17 cellular contexts compared by ENCODE assay signal in the genomic region with DNA sequence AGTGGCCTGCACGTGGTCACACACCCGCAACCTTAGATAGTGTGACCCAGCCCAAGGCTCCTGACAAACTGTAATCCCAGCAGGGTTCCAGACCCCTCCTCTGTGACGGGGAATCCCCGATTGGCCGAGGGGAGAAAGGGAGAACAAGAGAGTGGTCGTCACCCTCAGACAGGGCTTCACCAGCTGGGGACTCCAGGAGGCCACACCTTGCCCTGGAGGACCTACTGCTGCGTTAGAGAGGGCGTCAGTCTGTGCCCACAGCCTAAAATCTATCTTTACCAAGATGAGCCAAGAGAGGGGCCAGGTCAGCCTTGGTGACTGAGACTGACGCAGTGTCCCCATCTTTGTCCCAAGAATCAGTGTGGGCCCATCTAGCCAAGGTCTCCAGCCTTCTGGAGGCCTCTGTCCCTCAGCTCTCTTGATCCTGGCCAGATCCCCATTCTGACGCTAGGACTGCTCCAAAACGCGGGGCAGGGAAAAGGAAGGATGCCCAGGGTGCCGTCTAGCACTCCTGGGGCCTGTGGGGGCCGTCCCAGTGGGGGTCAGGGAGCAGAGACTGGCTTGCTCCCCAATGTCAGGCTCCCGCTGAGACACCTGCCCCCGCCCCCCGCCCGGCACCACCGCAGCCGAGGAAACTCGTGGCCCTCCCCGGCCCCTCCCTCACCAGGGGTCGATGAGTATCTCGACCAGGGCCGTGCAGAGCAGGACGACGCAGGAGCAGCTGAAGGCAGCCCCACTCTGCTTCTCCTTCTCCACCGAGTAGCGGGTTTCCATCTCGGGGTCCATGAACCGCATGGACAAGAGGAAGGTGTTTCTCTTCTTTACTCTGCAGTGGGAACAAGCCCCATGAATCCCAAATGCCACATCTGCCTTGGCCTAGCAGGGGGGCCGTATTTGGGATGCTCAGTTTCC. TPM values are rescaled to one million over a fixed set of nuclear protein-coding genes. Genes with fewer than 3 reads are reported as not detected.
A peak's percentile ranks its signal among the peaks of the same experiment; 100 is the strongest.
DNase-seq lines count a peak whose midpoint lies in the region; ATAC-seq and TF ChIP-seq lines count a peak whose summit lies in the region.
"Had no signal": no experiment of that assay in that cellular context is flagged by ENCODE, and none has a peak within 500 bp of the region (broad histone marks: within the 10 kb centered on the region; RNA-seq: fewer than 3 reads in every experiment).

No MANE protein-coding gene starts in this region.

- intact Hi-C loops in A673 (cut with micrococcal nuclease; ENCODE audit: unreplicated experiment): loop anchor here (2.0 to 10.0 kb wide), 2 partner anchors 301 to 363 kb away; no protein-coding TSS in a partner anchor
- intact Hi-C loops in IMR-90 (cut with micrococcal nuclease): loop anchor here (10.0 kb wide), 2 partner anchors 291 to 361 kb away; no protein-coding TSS in a partner anchor
- intact Hi-C loops in colonic mucosa (cut with DNase I): no loop called here

- no peak overlapping the region for H2BK12ac ChIP-seq in neuronal stem cell (ENCODE audit: low read length)

- H3K27me3 ChIP-seq in A673 (replicated peaks; ENCODE audit: insufficient read depth, low read depth, low read length, poor library complexity): no peaks in the 10 kb centered on the region
- H3K27me3 ChIP-seq in IMR-90 (ENCODE audit: control insufficient read depth, insufficient read depth, low read length): no peaks in the 10 kb centered on the region
- H3K27me3 ChIP-seq in neuronal stem cell (ENCODE audit: control insufficient read depth in 3 of 3, insufficient read depth in 3 of 3, low read depth in 1 of 3, low read length in 3 of 3): no peaks in the 10 kb centered on the region
- no peaks in the 10 kb centered on the region for H3K27me3 ChIP-seq in colonic mucosa
- H3K27me3 ChIP-seq: Peyer's patch had no signal

- H3K27ac ChIP-seq in A673 (ENCODE audit: low read depth, low read length, poor library complexity, severe bottlenecking) (peak overlapping the region; percentile 12), IMR-90 (ENCODE audit: insufficient read depth, low read length) (no peak overlapping the region), neuronal stem cell (replicated peaks; ENCODE audit: low read length) (no peak overlapping the region), colonic mucosa (no peak overlapping the region)
- H3K27ac ChIP-seq: KMS-11, Peyer's patch had no signal

- peaks cover 13% of the 10 kb centered on the region for H3K36me3 Mint-ChIP-seq in activated naive CD8-positive, alpha-beta T cell treated with anti-CD3 and anti-CD28 coated beads for 36 hours

- no peaks in the 10 kb centered on the region for H4K20me1 ChIP-seq in IMR-90 (ENCODE audit: insufficient read depth, low read length)

- no peaks in the 10 kb centered on the region for H3K4me1 Mint-ChIP-seq in activated naive CD8-positive, alpha-beta T cell treated with anti-CD3 and anti-CD28 coated beads for 36 hours

- no peak overlapping the region for H3K4me3 Mint-ChIP-seq in activated naive CD8-positive, alpha-beta T cell treated with anti-CD3 and anti-CD28 coated beads for 36 hours

- in situ Hi-C loops in IMR-90 (cut with MboI; ENCODE audit: low sequenced_read_pairs): no loop called here

- no peak overlapping the region for H3K27ac Mint-ChIP-seq in activated naive CD8-positive, alpha-beta T cell treated with anti-CD3 and anti-CD28 coated beads for 36 hours

- TF ChIP-seq RAD21 in IMR-90 (IDR thresholded peaks at IDR 0.05; ENCODE audit: low read length): no peak

- H3K56ac ChIP-seq in IMR-90 (ENCODE audit: extremely low read depth, insufficient read depth, low read length): no peak overlapping the region

- H3K18ac ChIP-seq in IMR-90 (ENCODE audit: low read depth, low read length) (no peak overlapping the region), neuronal stem cell (ENCODE audit: low read length) (peak overlapping the region; percentile 64)

- no peak overlapping the region for H3K4ac ChIP-seq in IMR-90 (ENCODE audit: low read depth, low read length)
- no peak overlapping the region for H3K4ac ChIP-seq in neuronal stem cell (ENCODE audit: low read length)

- no peaks in the 10 kb centered on the region for H3K27me3 Mint-ChIP-seq in activated naive CD8-positive, alpha-beta T cell treated with anti-CD3 and anti-CD28 coated beads for 36 hours

- H4K8ac ChIP-seq in IMR-90 (ENCODE audit: low read depth in 2 of 2, low read length in 2 of 2): no peak overlapping the region
- no peak overlapping the region for H4K8ac ChIP-seq in neuronal stem cell (ENCODE audit: low read depth, low read length)

- H3K9me3 Mint-ChIP-seq in activated naive CD8-positive, alpha-beta T cell treated with anti-CD3 and anti-CD28 coated beads for 36 hours: no peaks in the 10 kb centered on the region

- ATAC-seq in IMR-90 (ENCODE audit: low read depth) (no peak), SK-N-SH treated with all-trans-retinoic acid at 6 μM for 48 hours (no peak)

- dilution Hi-C loops in IMR-90 (cut with HindIII; ENCODE audit: low sequenced_read_pairs, unreplicated experiment): no loop called here

- H3K9ac ChIP-seq in IMR-90 (ENCODE audit: low read depth, low read length) (no peak overlapping the region), neuronal stem cell (ENCODE audit: low read depth, low read length, poor library complexity) (no peak overlapping the region), colonic mucosa (ENCODE audit: low read depth in 2 of 2, low read length in 2 of 2) (no peak overlapping the region)
- H3K9ac ChIP-seq: KMS-11 had no signal

- H3K4me2 ChIP-seq in IMR-90 (ENCODE audit: low read depth, low read length): no peak overlapping the region
- H3K4me2 ChIP-seq in neuronal stem cell (ENCODE audit: insufficient read depth, low read length, poor library complexity, severe bottlenecking): no peak overlapping the region
- H3K4me2 ChIP-seq: KMS-11 had no signal

- no peak overlapping the region for H2BK20ac ChIP-seq in IMR-90 (ENCODE audit: low read depth, low read length)

- H2AK5ac ChIP-seq in IMR-90 (ENCODE audit: low read depth, low read length): no peak overlapping the region
- H2AK5ac ChIP-seq in neuronal stem cell (ENCODE audit: low read depth, low read length): peak overlapping the region; percentile 20

- H3K4me1 ChIP-seq in A673 (ENCODE audit: insufficient read depth, low read length, poor library complexity, severe bottlenecking): peaks cover 15% of the 10 kb centered on the region
- H3K4me1 ChIP-seq in IMR-90 (ENCODE audit: control insufficient read depth, insufficient read depth, low read length): no peaks in the 10 kb centered on the region
- peaks cover 15 to 21% of the 10 kb centered on the region in 2 donors for H3K4me1 ChIP-seq in neuronal stem cell (ENCODE audit: control insufficient read depth in 2 of 2, insufficient read depth in 1 of 2, low read depth in 1 of 2, low read length in 2 of 2)
- no peaks in the 10 kb centered on the region for H3K4me1 ChIP-seq in colonic mucosa
- H3K4me1 ChIP-seq: HAP-1, Peyer's patch had no signal

- H4K91ac ChIP-seq in IMR-90 (ENCODE audit: insufficient read depth, low read depth, low read length) (no peak overlapping the region), neuronal stem cell (ENCODE audit: low read depth, low read length, poor library complexity) (no peak overlapping the region)

- H3K9me3 ChIP-seq in A673 (ENCODE audit: low read depth, low read length, poor library complexity, severe bottlenecking) (no peaks in the 10 kb centered on the region), IMR-90 (ENCODE audit: control insufficient read depth, insufficient read depth, low read length) (no peaks in the 10 kb centered on the region), neuronal stem cell (replicated peaks in 1 of 2; ENCODE audit: control insufficient read depth in 2 of 2, insufficient read depth in 1 of 2, low read depth in 1 of 2, low read length in 2 of 2) (peaks cover 4 to 14% of the 10 kb centered on the region in 2 donors), colonic mucosa (no peaks in the 10 kb centered on the region)
- H3K9me3 ChIP-seq: HAP-1, Peyer's patch had no signal

- H3K14ac ChIP-seq in IMR-90 (replicated peaks; ENCODE audit: low read depth, low read length): no peak overlapping the region
- H3K14ac ChIP-seq in neuronal stem cell (ENCODE audit: low read length): no peak overlapping the region

- CTCF ChIA-PET in A673 (lab: Charles Lee): no interaction called here
- CTCF ChIA-PET in IMR-90 (lab: Yijun Ruan, JAX): interaction anchor here (0.5 kb wide), 1 partner anchor 600 kb away, joined by 7 read pairs; no protein-coding TSS in a partner anchor

- H2AK9ac ChIP-seq in IMR-90 (replicated peaks; ENCODE audit: low read depth, low read length, poor library complexity): peak overlapping the region; percentile 77

- no peak for TF ChIP-seq POLR2A in IMR-90 (IDR thresholded peaks at IDR 0.05; ENCODE audit: low read depth, low read length)

- BruUV-seq in A673 (replicated peaks; lab: Mats Ljungman, UMichigan): no TSS peak
- BruUV-seq in IMR-90 (replicated peaks; lab: Mats Ljungman, UMichigan): no TSS peak

- H3K4me3 ChIP-seq in A673 (ENCODE audit: low read depth, low read length, poor library complexity, severe bottlenecking) (no peak overlapping the region), IMR-90 (ENCODE audit: insufficient read depth, low read depth, low read length) (no peak overlapping the region), neuronal stem cell (ENCODE audit: low read length in 2 of 2) (no peak overlapping the region), colonic mucosa (no peak overlapping the region)
- H3K4me3 ChIP-seq: HAP-1, Peyer's patch had no signal

- H3K36me3 ChIP-seq in A673 (ENCODE audit: insufficient read depth, low read length, poor library complexity, severe bottlenecking) (no peaks in the 10 kb centered on the region), IMR-90 (ENCODE audit: control insufficient read depth, insufficient read depth, low read length) (peaks cover 32% of the 10 kb centered on the region), neuronal stem cell (replicated peaks in 1 of 2; ENCODE audit: control insufficient read depth in 2 of 2, insufficient read depth in 2 of 2, low read length in 2 of 2) (peaks cover 31 to 70% of the 10 kb centered on the region in 2 donors), colonic mucosa (no peaks in the 10 kb centered on the region)

- no peak overlapping the region for H2BK120ac ChIP-seq in IMR-90 (ENCODE audit: low read depth, low read length)
- H2BK120ac ChIP-seq in neuronal stem cell (ENCODE audit: low read depth, low read length): no peak overlapping the region

- TF ChIP-seq CTCF in A673 (conservative IDR thresholded peaks at IDR 0.05; ENCODE audit: low read depth, low read length): no peak
- TF ChIP-seq CTCF in IMR-90 (conservative IDR thresholded peaks at IDR 0.05; ENCODE audit: low read depth, low read length): no peak
- TF ChIP-seq CTCF in colonic mucosa (IDR thresholded peaks at IDR 0.05): no peak

- POLR2A ChIA-PET in A673 (lab: Charles Lee; ENCODE audit: low non-redundant PET) (no interaction called here), IMR-90 (lab: Charles Lee; ENCODE audit: unreplicated experiment) (no interaction called here)

- H2BK15ac ChIP-seq in IMR-90 (ENCODE audit: low read depth, low read length): no peak overlapping the region
- H2BK15ac ChIP-seq in neuronal stem cell (ENCODE audit: low read length): peak overlapping the region; percentile 67

- H3K9me1 ChIP-seq in IMR-90 (ENCODE audit: insufficient read depth, low read length): 0 out of 2 replicates have a peak, but pooled peaks cover 3% of the 10 kb centered on the region

- H3K79me1 ChIP-seq in IMR-90 (ENCODE audit: low read depth in 1 of 2, low read length in 2 of 2) (no peaks in the 10 kb centered on the region), neuronal stem cell (ENCODE audit: low read depth, low read length) (peaks cover 2% of the 10 kb centered on the region)

- 88% methylated on average over 7 of the region's 32 CpGs; no CpG with 5 or more reads in 1 of the 2 experiments for WGBS in IMR-90 (ENCODE audit: extremely low coverage in 2 of 2, insufficient read length in 1 of 2), 2 experiments
- WGBS in neuronal stem cell (ENCODE audit: extremely low coverage in 2 of 2, insufficient read length in 2 of 2, insufficient replicate concordance in 1 of 2), 2 donors: no CpG with 5 or more reads among the region's 32 CpGs

- H2AFZ ChIP-seq in IMR-90 (replicated peaks; ENCODE audit: low read length, poor library complexity) (no peak overlapping the region), neuronal stem cell (ENCODE audit: low read length) (no peak overlapping the region)

- H4K5ac ChIP-seq in IMR-90 (ENCODE audit: low read depth, low read length): no peak overlapping the region

- H2BK5ac ChIP-seq in IMR-90 (ENCODE audit: low read depth, low read length, poor library complexity, severe bottlenecking) (no peak overlapping the region), neuronal stem cell (ENCODE audit: low read length) (no peak overlapping the region)

- no peak overlapping the region for H3K23ac ChIP-seq in IMR-90 (ENCODE audit: low read depth, low read length)
- no peak overlapping the region for H3K23ac ChIP-seq in neuronal stem cell (ENCODE audit: low read depth, low read length, poor library complexity)

- DNase-seq in A673 (ENCODE audit: low spot score): no peak
- no peak for DNase-seq in IMR-90
- peak; percentile 4 for DNase-seq in iPS-NIHi11 (ENCODE audit: low spot score)
- DNase-seq in neuronal stem cell (ENCODE audit: low spot score): no peak
- no peak for DNase-seq in activated naive CD8-positive, alpha-beta T cell treated with anti-CD3 and anti-CD28 coated beads for 36 hours
- DNase-seq in EL: no peak
- DNase-seq in colonic mucosa: no peak
- DNase-seq: 8988T, AML-193, C1 segment of cervical spinal cord, GF-D8, NCI-H1105, NCI-H524 treated with DMSO at 0.1 percent for 48 hours had no signal

RNA-seq across cellular contexts. Expression of gene CENPO, which starts 40.9 kb away (rescaled TPM):
- total RNA-seq in A673 (2021) (61.9 and 69.4 TPM in 2 replicates), IMR-90 (2012; rRNA removed) (24.2 and 27.2 TPM in 2 replicates), colonic mucosa (10 to 100 TPM in 1 of 2 donors, 1 to 10 TPM in 1; 6.8 to 26.8 TPM)
- polyA plus RNA-seq in IMR-90 (2012; rRNA removed): 20.1 and 21.7 TPM in 2 replicates
- 8.6 and 12.2 TPM in 2 replicates for polyA plus RNA-seq in IMR-90 (2012; cell fraction: cytosol; rRNA removed)
- polyA plus RNA-seq in IMR-90 (2012; cell fraction: nucleus; rRNA removed; ENCODE audit: low replicate concordance): 21.5 and 31.5 TPM in 2 replicates
- polyA plus RNA-seq in neuronal stem cell (2013, experiment 1 of 2): 28.0 TPM
- 29.6 TPM for polyA plus RNA-seq in neuronal stem cell (2013, experiment 2 of 2)
- 10 to 100 TPM; 48.0 to 52.2 TPM for total RNA-seq in activated naive CD8-positive, alpha-beta T cell treated with anti-CD3 and anti-CD28 coated beads for 36 hours

RNA-seq across cellular contexts. Expression of gene PTRHD1, which starts 40.9 kb away (rescaled TPM):
- total RNA-seq in A673 (2021) (33.4 and 34.9 TPM in 2 replicates), IMR-90 (2012; rRNA removed) (11.7 and 17.2 TPM in 2 replicates), colonic mucosa (10 to 100 TPM; 38.2 to 47.6 TPM)
- 30.9 and 40.2 TPM in 2 replicates for polyA plus RNA-seq in IMR-90 (2012; rRNA removed)
- polyA plus RNA-seq in IMR-90 (2012; cell fraction: cytosol; rRNA removed): 36.0 and 59.4 TPM in 2 replicates
- polyA plus RNA-seq in IMR-90 (2012; cell fraction: nucleus; rRNA removed; ENCODE audit: low replicate concordance): 10.1 and 10.7 TPM in 2 replicates
- polyA plus RNA-seq in neuronal stem cell (2013, experiment 1 of 2): 95.1 TPM
- 94.6 TPM for polyA plus RNA-seq in neuronal stem cell (2013, experiment 2 of 2)
- 10 to 100 TPM; 23.8 to 27.5 TPM for total RNA-seq in activated naive CD8-positive, alpha-beta T cell treated with anti-CD3 and anti-CD28 coated beads for 36 hours
